8 cellular contexts compared by ENCODE assay signal in the genomic region with DNA sequence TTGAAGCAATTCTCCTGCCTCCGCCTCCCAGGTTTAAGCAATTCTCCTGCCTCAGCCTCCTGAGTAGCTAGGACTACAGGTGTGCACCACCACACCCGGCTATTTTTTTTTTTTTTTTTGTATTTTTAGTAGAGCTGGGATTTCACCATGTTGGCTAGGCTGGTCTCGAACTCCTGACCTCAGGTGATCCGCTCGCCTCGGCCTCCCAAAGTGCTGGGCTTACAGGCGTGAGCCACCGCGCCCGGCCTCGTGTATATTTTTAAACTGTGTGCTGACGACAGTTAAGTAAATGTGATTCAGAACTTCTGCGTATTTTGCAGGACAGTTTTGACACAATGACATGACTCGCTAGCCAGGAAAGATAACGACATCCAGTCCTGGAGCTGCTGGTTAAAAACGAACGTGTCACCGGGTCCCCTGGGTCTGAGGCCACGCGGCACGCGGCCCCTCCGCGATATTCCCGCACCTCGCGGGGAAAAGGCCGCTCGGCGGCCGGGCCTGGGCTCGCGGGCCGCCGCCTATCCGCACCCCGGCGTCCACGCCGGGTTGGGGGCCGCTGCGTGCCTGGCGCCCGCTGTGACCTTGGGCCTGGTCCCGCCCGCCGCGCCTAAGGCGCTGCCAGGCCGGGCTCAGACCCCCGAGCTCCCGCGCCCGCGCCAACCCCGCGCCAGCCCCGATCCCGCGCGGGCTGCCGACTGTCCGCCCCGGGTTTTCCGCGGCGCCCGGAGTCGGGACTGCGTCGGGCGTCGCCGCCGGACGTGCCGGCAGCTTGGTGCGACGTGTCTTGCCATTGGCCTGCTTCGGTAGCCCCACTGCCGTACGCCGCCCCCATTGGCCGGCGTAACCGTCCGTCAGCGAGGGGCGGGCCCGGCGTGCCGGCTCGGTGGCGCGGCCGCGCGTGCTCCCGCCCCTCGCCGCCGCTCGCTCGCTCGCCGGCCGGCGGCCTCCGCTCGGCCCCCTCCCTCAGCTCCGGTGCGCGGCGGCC. TPM values are rescaled to one million over a fixed set of nuclear protein-coding genes. Genes with fewer than 3 reads are reported as not detected.
DNase-seq lines count a peak whose midpoint lies in the region; ATAC-seq and TF ChIP-seq lines count a peak whose summit lies in the region.

A gene (plus strand): TSS at position 907 of the 985 bp plus-strand sequence. CDS start 157 bp downstream, outside the sequence.

- H3K9me2 ChIP-seq in Karpas-422 (replicated peaks; ENCODE audit: insufficient read depth, low read length): no peaks in the 10 kb centered on the region

- peaks cover 12% of the 10 kb centered on the region for H3K4me1 Mint-ChIP-seq in activated T-helper 17 cell treated with anti-CD3 and anti-CD28 coated beads, Interleukin-2, amount 50 U/mL, for 72 hours
- H3K4me1 Mint-ChIP-seq in naive thymus-derived CD4-positive, alpha-beta T cell: peaks cover 15 to 36% (median 30%) of the 10 kb centered on the region in 7 donors
- H3K4me1 Mint-ChIP-seq in stimulated activated effector memory CD8-positive, alpha-beta T cell treated with anti-CD3 and anti-CD28 coated beads, Interleukin-12 subunit alpha, Interleukin-12 subunit beta, amount 100 ng/mL, for 72 hours: peaks cover 16% of the 10 kb centered on the region

- peak within 1 kb of the TSS; percentile 85 for H3K4me3 Mint-ChIP-seq in activated T-helper 17 cell treated with anti-CD3 and anti-CD28 coated beads, Interleukin-2, amount 50 U/mL, for 72 hours
- H3K4me3 Mint-ChIP-seq in naive thymus-derived CD4-positive, alpha-beta T cell: peak within 1 kb of the TSS; percentile 82 to 99 (median 93)
- H3K4me3 Mint-ChIP-seq in stimulated activated effector memory CD8-positive, alpha-beta T cell treated with anti-CD3 and anti-CD28 coated beads, Interleukin-12 subunit alpha, Interleukin-12 subunit beta, amount 100 ng/mL, for 72 hours: peak within 1 kb of the TSS; percentile 77

- H4K20me1 ChIP-seq in DND-41 (ENCODE audit: insufficient read depth, low read length): peaks cover 32% of the 10 kb centered on the region
- H4K20me1 ChIP-seq in Karpas-422 (ENCODE audit: insufficient read depth, low read depth, low read length): peaks cover 27% of the 10 kb centered on the region
- no peaks in the 10 kb centered on the region for H4K20me1 ChIP-seq in fibroblast of lung (ENCODE audit: control insufficient read depth, extremely low read depth, insufficient read depth, low read length)

- intact Hi-C loops in naive thymus-derived CD4-positive, alpha-beta T cell (cut with micrococcal nuclease): loop anchor here (1.0 to 5.0 kb wide), 6 partner anchors 22 to 101 kb away; a partner anchor contains a TSS

- H3K4me3 ChIP-seq in DND-41 (ENCODE audit: low read depth in 1 of 2, low read length in 2 of 2): peak within 1 kb of the TSS; percentile 69 to 93; a peak in 3 of 4 replicates
- H3K4me3 ChIP-seq in Karpas-422 (ENCODE audit: low read length): peak within 1 kb of the TSS; percentile 90
- peak within 1 kb of the TSS; percentile 91 for H3K4me3 ChIP-seq in RWPE2 (ENCODE audit: severe bottlenecking)
- peak within 1 kb of the TSS; percentile 73 to 92 (median 82) for H3K4me3 ChIP-seq in fibroblast of lung (replicated peaks in 1 of 4; ENCODE audit: control extremely low read depth in 1 of 4, insufficient read depth in 1 of 4, low read depth in 3 of 4, low read length in 4 of 4)
- peak within 1 kb of the TSS; percentile 67 for H3K4me3 ChIP-seq in naive thymus-derived CD4-positive, alpha-beta T cell (ENCODE audit: low read length)

- TF ChIP-seq CTCF in DND-41 (IDR thresholded peaks at IDR 0.05; ENCODE audit: borderline replicate concordance, extremely low read depth, low read length, poor library complexity, severe bottlenecking): no peak
- TF ChIP-seq CTCF in RWPE2 (IDR thresholded peaks at IDR 0.05; ENCODE audit: poor library complexity, severe bottlenecking): no peak
- TF ChIP-seq CTCF in fibroblast of lung (conservative IDR thresholded peaks at IDR 0.05 in 1 of 2, IDR thresholded peaks at IDR 0.05 in 1 of 2; ENCODE audit: low read depth in 1 of 2, low read length in 2 of 2): no peak

- H3K27me3 ChIP-seq in DND-41 (ENCODE audit: insufficient read depth, low read length, poor library complexity) (no peaks in the 10 kb centered on the region), Karpas-422 (ENCODE audit: low read length) (no peaks in the 10 kb centered on the region), RWPE2 (ENCODE audit: insufficient read depth, poor library complexity, severe bottlenecking) (no peaks in the 10 kb centered on the region), fibroblast of lung (ENCODE audit: control insufficient read depth, insufficient read depth, low read length) (no peaks in the 10 kb centered on the region)
- H3K27me3 ChIP-seq in naive thymus-derived CD4-positive, alpha-beta T cell (ENCODE audit: control insufficient read depth in 2 of 2, insufficient read depth in 2 of 2, low read length in 2 of 2): no peaks in the 10 kb centered on the region

- peak; percentile 97 for ATAC-seq in DND-41 (ENCODE audit: insufficient read depth, low read depth)
- ATAC-seq in GM21786 (IDR thresholded peaks at IDR 0.05; ENCODE audit: unreplicated experiment): peak; percentile 93
- ATAC-seq in RWPE2 (ENCODE audit: low read depth): peak; percentile 96
- peak; percentile 97 for ATAC-seq in activated T-helper 17 cell treated with anti-CD3 and anti-CD28 coated beads, Interleukin-2, amount 50 U/mL, for 72 hours (replicated peaks)
- peak; percentile 99 for ATAC-seq in naive thymus-derived CD4-positive, alpha-beta T cell
- ATAC-seq in stimulated activated effector memory CD8-positive, alpha-beta T cell treated with anti-CD3 and anti-CD28 coated beads, Interleukin-12 subunit alpha, Interleukin-12 subunit beta, amount 100 ng/mL, for 72 hours: peak; percentile 97

- H3K36me3 ChIP-seq in DND-41 (ENCODE audit: insufficient read depth, low read length): peaks cover 18% of the 10 kb centered on the region
- H3K36me3 ChIP-seq in Karpas-422 (ENCODE audit: insufficient read depth, low read length): no peaks in the 10 kb centered on the region
- H3K36me3 ChIP-seq in RWPE2 (ENCODE audit: low read depth): peaks cover 27% of the 10 kb centered on the region
- no peaks in the 10 kb centered on the region for H3K36me3 ChIP-seq in fibroblast of lung (ENCODE audit: control insufficient read depth, insufficient read depth, low read length)
- H3K36me3 ChIP-seq in naive thymus-derived CD4-positive, alpha-beta T cell (ENCODE audit: control insufficient read depth in 2 of 3, insufficient read depth in 3 of 3, low read length in 3 of 3): no peaks in the 10 kb centered on the region

- H3K27ac Mint-ChIP-seq in activated T-helper 17 cell treated with anti-CD3 and anti-CD28 coated beads, Interleukin-2, amount 50 U/mL, for 72 hours: peak within 1 kb of the TSS; percentile 86
- H3K27ac Mint-ChIP-seq in naive thymus-derived CD4-positive, alpha-beta T cell: peak within 1 kb of the TSS; percentile 71 to 93 (median 87)
- peak within 1 kb of the TSS; percentile 86 for H3K27ac Mint-ChIP-seq in stimulated activated effector memory CD8-positive, alpha-beta T cell treated with anti-CD3 and anti-CD28 coated beads, Interleukin-12 subunit alpha, Interleukin-12 subunit beta, amount 100 ng/mL, for 72 hours

- peaks cover 46% of the 10 kb centered on the region for H3K79me2 ChIP-seq in DND-41 (ENCODE audit: insufficient read depth, low read length)
- H3K79me2 ChIP-seq in Karpas-422 (ENCODE audit: low read length): peaks cover 20% of the 10 kb centered on the region
- peaks cover 40% of the 10 kb centered on the region for H3K79me2 ChIP-seq in fibroblast of lung (ENCODE audit: control insufficient read depth, insufficient read depth, low read length)

- H2AFZ ChIP-seq in DND-41 (ENCODE audit: low read depth, low read length) (peak within 1 kb of the TSS; percentile 81), Karpas-422 (ENCODE audit: low read length) (peak within 1 kb of the TSS; percentile 37; the same call in 1 of the 2 replicates), fibroblast of lung (ENCODE audit: low read length) (peak within 1 kb of the TSS; percentile 83)

- H3K27ac ChIP-seq in DND-41 (ENCODE audit: low read length) (peak within 1 kb of the TSS; percentile 81), Karpas-422 (ENCODE audit: low read length) (no peak within 1 kb of the TSS), RWPE2 (ENCODE audit: poor library complexity, severe bottlenecking) (peak within 1 kb of the TSS; percentile 71), fibroblast of lung (ENCODE audit: insufficient read depth, low read length) (peak within 1 kb of the TSS; percentile 76)
- H3K27ac ChIP-seq in naive thymus-derived CD4-positive, alpha-beta T cell (ENCODE audit: low read depth, low read length): peak within 1 kb of the TSS; percentile 92

- DNase-seq in DND-41 (peak; percentile 95), Karpas-422 (peak; percentile 97), RWPE2 (ENCODE audit: low spot score) (peak; percentile 94), fibroblast of lung (ENCODE audit: low read depth in 2 of 2) (peak; percentile 96)
- peak; percentile 90 to 99 (median 95) for DNase-seq in naive thymus-derived CD4-positive, alpha-beta T cell
- peak; percentile 93 to 100 for DNase-seq in stimulated activated effector memory CD8-positive, alpha-beta T cell treated with anti-CD3 and anti-CD28 coated beads, Interleukin-12 subunit alpha, Interleukin-12 subunit beta, amount 100 ng/mL, for 72 hours (ENCODE audit: low spot score in 2 of 2)

- H3K27me3 Mint-ChIP-seq in activated T-helper 17 cell treated with anti-CD3 and anti-CD28 coated beads, Interleukin-2, amount 50 U/mL, for 72 hours: no peaks in the 10 kb centered on the region
- no peaks in the 10 kb centered on the region for H3K27me3 Mint-ChIP-seq in naive thymus-derived CD4-positive, alpha-beta T cell

- H3K9me3 ChIP-seq in DND-41 (ENCODE audit: insufficient read depth, low read length, severe bottlenecking) (no peaks in the 10 kb centered on the region), Karpas-422 (ENCODE audit: low read length) (no peaks in the 10 kb centered on the region), RWPE2 (ENCODE audit: severe bottlenecking) (no peaks in the 10 kb centered on the region), fibroblast of lung (ENCODE audit: control insufficient read depth, insufficient read depth, low read depth, low read length) (no peaks in the 10 kb centered on the region)
- H3K9me3 ChIP-seq in naive thymus-derived CD4-positive, alpha-beta T cell (ENCODE audit: control insufficient read depth in 2 of 3, low read length in 3 of 3): no peaks in the 10 kb centered on the region

- H3K4me1 ChIP-seq in DND-41 (ENCODE audit: insufficient read depth, low read length) (peaks cover 39% of the 10 kb centered on the region), Karpas-422 (ENCODE audit: low read length) (peaks cover 13% of the 10 kb centered on the region), RWPE2 (ENCODE audit: insufficient read depth, poor library complexity, severe bottlenecking) (peaks cover 19% of the 10 kb centered on the region), fibroblast of lung (ENCODE audit: control insufficient read depth, extremely low read depth, insufficient read depth, low read length) (no peaks in the 10 kb centered on the region)
- H3K4me1 ChIP-seq in naive thymus-derived CD4-positive, alpha-beta T cell (ENCODE audit: control insufficient read depth in 2 of 2, insufficient read depth in 2 of 2, low read length in 2 of 2): peaks cover 4 to 16% of the 10 kb centered on the region in 2 donors

- H3K36me3 Mint-ChIP-seq in activated T-helper 17 cell treated with anti-CD3 and anti-CD28 coated beads, Interleukin-2, amount 50 U/mL, for 72 hours (ENCODE audit: low read depth): peaks cover 21% of the 10 kb centered on the region
- H3K36me3 Mint-ChIP-seq in naive thymus-derived CD4-positive, alpha-beta T cell: peaks cover 0 to 9% (median 4%) of the 10 kb centered on the region in 5 donors
- H3K36me3 Mint-ChIP-seq in stimulated activated effector memory CD8-positive, alpha-beta T cell treated with anti-CD3 and anti-CD28 coated beads, Interleukin-12 subunit alpha, Interleukin-12 subunit beta, amount 100 ng/mL, for 72 hours: peaks cover 36% of the 10 kb centered on the region

- POLR2A ChIA-PET in naive thymus-derived CD4-positive, alpha-beta T cell (lab: Charles Lee): interaction anchor here (0.6 to 2.5 kb wide), 13 partner anchors 9 to 647 kb away, joined by 3 to 11 read pairs (median 4); a partner anchor contains a TSS

- CTCF ChIA-PET in naive thymus-derived CD4-positive, alpha-beta T cell (lab: Charles Lee): no interaction called here

- H3K4me2 ChIP-seq in DND-41 (ENCODE audit: insufficient read depth, low read length): peak within 1 kb of the TSS; percentile 70
- H3K4me2 ChIP-seq in Karpas-422 (ENCODE audit: low read depth, low read length, poor library complexity, severe bottlenecking): peak within 1 kb of the TSS; percentile 91
- H3K4me2 ChIP-seq in fibroblast of lung (ENCODE audit: extremely low read depth, insufficient read depth, low read length): peak within 1 kb of the TSS; percentile 90

- H3K9ac ChIP-seq in DND-41 (ENCODE audit: low read depth, low read length) (peak within 1 kb of the TSS; percentile 91), Karpas-422 (ENCODE audit: low read length) (peak within 1 kb of the TSS; percentile 82), fibroblast of lung (ENCODE audit: insufficient read depth, low read length) (peak within 1 kb of the TSS; percentile 79)

- no peaks in the 10 kb centered on the region for H3K9me3 Mint-ChIP-seq in activated T-helper 17 cell treated with anti-CD3 and anti-CD28 coated beads, Interleukin-2, amount 50 U/mL, for 72 hours
- no peaks in the 10 kb centered on the region for H3K9me3 Mint-ChIP-seq in naive thymus-derived CD4-positive, alpha-beta T cell
- H3K9me3 Mint-ChIP-seq in stimulated activated effector memory CD8-positive, alpha-beta T cell treated with anti-CD3 and anti-CD28 coated beads, Interleukin-12 subunit alpha, Interleukin-12 subunit beta, amount 100 ng/mL, for 72 hours: no peaks in the 10 kb centered on the region

RNA-seq across cellular contexts. Expression of the gene that starts here (rescaled TPM):
- 19.7 and 22.4 TPM in 2 replicates for total RNA-seq in Karpas-422 (2014; rRNA removed; shearing (Covaris generic); ENCODE audit: low replicate concordance)
- 10 to 100 TPM; 38.2 to 59.4 TPM for total RNA-seq in activated T-helper 17 cell treated with anti-CD3 and anti-CD28 coated beads, Interleukin-2, amount 50 U/mL, for 72 hours
- 25.4 and 33.2 TPM in 2 replicates for total RNA-seq in fibroblast of lung
- 23.5 and 24.2 TPM in 2 replicates for polyA plus RNA-seq in fibroblast of lung
- 25.9 and 30.7 TPM in 2 replicates for polyA plus RNA-seq in fibroblast of lung (2012)
- 31.8 and 33.6 TPM in 2 replicates for polyA minus RNA-seq in fibroblast of lung (ENCODE audit: low replicate concordance)
- 10 to 100 TPM; 36.5 to 67.1 (median 48.4) TPM for total RNA-seq in naive thymus-derived CD4-positive, alpha-beta T cell
- 1 to 10 TPM; 4.2 to 4.8 TPM for polyA plus RNA-seq in naive thymus-derived CD4-positive, alpha-beta T cell
